In the genomic region with DNA sequence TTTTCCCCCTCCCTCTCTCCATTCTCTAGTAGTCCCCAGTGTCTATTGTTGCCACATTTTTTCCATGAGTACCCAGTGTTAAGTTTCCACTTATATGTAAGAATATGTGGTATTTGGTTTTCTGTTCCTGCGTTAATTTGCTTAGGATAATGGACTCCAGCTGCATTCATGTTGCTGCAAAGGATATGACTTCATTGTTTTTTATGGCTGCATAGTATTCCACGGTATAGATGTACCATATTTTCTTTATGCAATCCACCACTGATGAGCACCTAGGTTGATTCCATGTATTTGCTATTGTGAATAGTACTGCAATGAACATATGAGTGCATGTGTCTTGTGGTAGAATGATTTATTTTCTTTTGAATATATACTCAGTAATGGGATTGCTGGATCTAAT, we compare ENCODE assay signal across 25 cellular contexts.
"Had no signal": no experiment of that assay in that cellular context is flagged by ENCODE, and none has a peak within 500 bp of the region (broad histone marks: within the 10 kb centered on the region; RNA-seq: fewer than 3 reads in every experiment).

No MANE protein-coding gene starts in this region.

- FAIRE-seq: small intestine had no signal

- H3K4me3 ChIP-seq: neural progenitor cell, ovary, psoas muscle, right lobe of liver, sigmoid colon, stomach, thoracic aorta, thyroid gland, tibial nerve, upper lobe of left lung, uterus had no signal

- H3K27me3 ChIP-seq: neural progenitor cell, ovary, right lobe of liver, sigmoid colon, stomach, thyroid gland, tibial nerve, upper lobe of left lung, uterus had no signal

- H3K9me3 ChIP-seq: ovary, psoas muscle, right lobe of liver, sigmoid colon, thoracic aorta, thyroid gland, upper lobe of left lung, uterus had no signal

- H3K4me1 ChIP-seq: parathyroid adenoma, psoas muscle, right lobe of liver, sigmoid colon, stomach, tibial nerve, upper lobe of left lung, uterus had no signal

- H3K27ac ChIP-seq: neural progenitor cell, ovary, parathyroid adenoma, psoas muscle, right lobe of liver, sigmoid colon, stomach, thoracic aorta, thyroid gland, tibial nerve, upper lobe of left lung, uterus had no signal

- ATAC-seq: natural killer cell; psoas muscle; right cardiac atrium; right lobe of liver; stimulated activated effector memory CD8-positive, alpha-beta T cell treated with anti-CD3 and anti-CD28 coated beads, Interleukin-12 subunit alpha, Interleukin-12 subunit beta, amount 100 ng/mL, for 72 hours; stimulated activated naive B cell treated with anti-CD40 and anti-IgM and Interleukin-4, amounts not matched to agents 10 μg/mL and 1 μg/mL and 100 μg/mL, for 72 hours had no signal

- H3K36me3 ChIP-seq: neural progenitor cell, ovary, right lobe of liver, sigmoid colon, stomach, thoracic aorta, thyroid gland, tibial nerve, upper lobe of left lung, uterus had no signal

- DNase-seq: natural killer cell; occipital lobe; ovary; posterior cingulate gyrus; psoas muscle; right cardiac atrium; right lobe of liver; sigmoid colon; small intestine; stimulated activated CD4-positive, alpha-beta T cell treated with anti-CD3 and anti-CD28 coated beads, Interleukin-15, amount 100 ng/mL, for 24 hours; stimulated activated CD4-positive, alpha-beta T cell treated with anti-CD3 and anti-CD28 coated beads, Interleukin-2, amount 100 ng/mL, for 24 hours; stimulated activated CD4-positive, alpha-beta T cell treated with anti-CD3 and anti-CD28 coated beads, Interleukin-2, amount 100 ng/mL, for 48 hours; stimulated activated CD4-positive, alpha-beta T cell treated with anti-CD3 and anti-CD28 coated beads, Interleukin-4, amount 100 ng/mL, for 24 hours; stimulated activated naive B cell treated with anti-CD40 and anti-IgM and Interleukin-4, amounts not matched to agents 10 μg/mL and 1 μg/mL and 100 μg/mL, for 72 hours; stimulated activated naive CD4-positive, alpha-beta T cell treated with Interleukin-2 at 50 U/mL for 16 hours; stomach; thyroid gland; trophoblast cell; upper lobe of left lung; uterus had no signal
